1 cellular context compared by ENCODE assay signal in genomic region chr6:142507065-142507464, GRCh38.
TF ChIP-seq lines count a peak whose summit lies in the region.

No MANE protein-coding gene starts in this region.

TF ChIP-seq in HepG2, 621 proteins besides CTCF, POLR2A, EP300 and RAD21 (continued from another document):
- TF ChIP-seq CBX2 (IDR thresholded peaks at IDR 0.05; ENCODE audit: low read depth, low read length): no peak
- TF ChIP-seq CBX2 (CRISPR knock-in tag; IDR thresholded peaks at IDR 0.05; ENCODE audit: low read depth): no peak
- no peak for TF ChIP-seq HMG20A (CRISPR knock-in tag; IDR thresholded peaks at IDR 0.05; ENCODE audit: borderline replicate concordance)
- no peak for TF ChIP-seq ZNF207 (IDR thresholded peaks at IDR 0.05; ENCODE audit: borderline replicate concordance)
- TF ChIP-seq ZNF709 (CRISPR knock-in tag; IDR thresholded peaks at IDR 0.05): no peak
- no peak for TF ChIP-seq KDM1A (CRISPR knock-in tag; IDR thresholded peaks at IDR 0.05)
- TF ChIP-seq GABPA (IDR thresholded peaks at IDR 0.05; ENCODE audit: low read depth, low read length): no peak
- no peak for TF ChIP-seq GABPA (CRISPR knock-in tag; IDR thresholded peaks at IDR 0.05; ENCODE audit: low read depth)
